In genomic region chr5:153456354-153456753, GRCh38 we compare ENCODE assay signal across 1 cellular context.
TF ChIP-seq lines count a peak whose summit lies in the region.

No MANE protein-coding gene starts in this region.

TF ChIP-seq in H1, 55 proteins besides CTCF, POLR2A, EP300 and RAD21 (continued from another document):
- TF ChIP-seq TAF7 (optimal IDR thresholded peaks at IDR 0.05; ENCODE audit: borderline replicate concordance, low read depth, low read length): no peak
- no peak for TF ChIP-seq NANOG (IDR thresholded peaks at IDR 0.05; ENCODE audit: insufficient read depth, low read depth, low read length, poor library complexity, severe bottlenecking)
- no peak for TF ChIP-seq CBX5 (IDR thresholded peaks at IDR 0.05; ENCODE audit: low read depth, low read length)
- no peak for TF ChIP-seq SP1 (IDR thresholded peaks at IDR 0.05; ENCODE audit: low read depth, low read length)
- no peak for TF ChIP-seq CHD1 (IDR thresholded peaks at IDR 0.05; ENCODE audit: low read depth, low read length)
